Comparison of ENCODE assay signal across 14 cellular contexts in the genomic region with DNA sequence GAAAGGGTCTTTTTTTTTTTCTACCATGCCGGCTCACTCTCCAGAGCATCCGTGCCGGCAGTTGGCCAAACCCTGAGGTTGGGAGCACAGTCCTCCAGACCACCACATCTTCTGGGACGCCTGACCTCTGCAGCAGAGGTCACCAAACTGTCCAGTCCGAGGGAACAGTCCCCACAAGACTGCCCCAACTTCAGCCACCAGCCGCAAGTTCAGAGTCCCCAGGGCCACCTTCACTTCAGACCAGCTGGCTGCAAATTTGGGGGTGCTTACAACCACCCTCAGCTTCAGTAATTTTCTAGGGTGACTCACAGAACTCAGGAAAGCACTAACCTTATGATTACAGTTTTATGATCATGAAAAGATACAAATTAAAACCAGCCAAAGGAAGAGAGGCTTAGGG. TPM values are rescaled to one million over a fixed set of nuclear protein-coding genes. Genes with fewer than 3 reads are reported as not detected.
"Had no signal": no experiment of that assay in that cellular context is flagged by ENCODE, and none has a peak within 500 bp of the region (broad histone marks: within the 10 kb centered on the region; RNA-seq: fewer than 3 reads in every experiment).

No MANE protein-coding gene starts in this region.

- H3K27ac ChIP-seq: neutrophil, sigmoid colon, skin epidermis, thyroid gland had no signal

- H3K36me3 ChIP-seq: neutrophil, sigmoid colon, thyroid gland had no signal

- DNase-seq: kidney glomerular epithelial cell; mammary epithelial cell; mucosa of descending colon; sigmoid colon; stimulated activated naive CD4-positive, alpha-beta T cell treated with Interleukin-2 at 50 U/mL for 16 hours had no signal

- H3K27ac Mint-ChIP-seq: naive thymus-derived CD8-positive, alpha-beta T cell; type B pancreatic cell had no signal

- H3K4me3 ChIP-seq: mucosa of descending colon, sigmoid colon, skin epidermis, thyroid gland had no signal

- H3K27me3 ChIP-seq: thyroid gland had no signal

- H3K4me1 ChIP-seq: sigmoid colon, thyroid gland had no signal

- H3K4me3 Mint-ChIP-seq: naive thymus-derived CD8-positive, alpha-beta T cell had no signal

- H3K9me3 ChIP-seq: mucosa of descending colon, neutrophil, sigmoid colon, thyroid gland had no signal

RNA-seq across cellular contexts. Expression of gene PLA2G4D, which starts 28.9 kb away (rescaled TPM):
- total RNA-seq: endothelial cell of umbilical vein; naive thymus-derived CD8-positive, alpha-beta T cell; osteoblast; pulmonary artery endothelial cell; thyroid gland had no signal

RNA-seq across cellular contexts. Expression of gene PLA2G4E, which starts 44.6 kb away (rescaled TPM):
- total RNA-seq: dermis blood vessel endothelial cell; endothelial cell of umbilical vein; naive thymus-derived CD8-positive, alpha-beta T cell; osteoblast; pulmonary artery endothelial cell; sigmoid colon; thyroid gland had no signal
